Comparison of ENCODE assay signal across 8 cellular contexts in the genomic region with DNA sequence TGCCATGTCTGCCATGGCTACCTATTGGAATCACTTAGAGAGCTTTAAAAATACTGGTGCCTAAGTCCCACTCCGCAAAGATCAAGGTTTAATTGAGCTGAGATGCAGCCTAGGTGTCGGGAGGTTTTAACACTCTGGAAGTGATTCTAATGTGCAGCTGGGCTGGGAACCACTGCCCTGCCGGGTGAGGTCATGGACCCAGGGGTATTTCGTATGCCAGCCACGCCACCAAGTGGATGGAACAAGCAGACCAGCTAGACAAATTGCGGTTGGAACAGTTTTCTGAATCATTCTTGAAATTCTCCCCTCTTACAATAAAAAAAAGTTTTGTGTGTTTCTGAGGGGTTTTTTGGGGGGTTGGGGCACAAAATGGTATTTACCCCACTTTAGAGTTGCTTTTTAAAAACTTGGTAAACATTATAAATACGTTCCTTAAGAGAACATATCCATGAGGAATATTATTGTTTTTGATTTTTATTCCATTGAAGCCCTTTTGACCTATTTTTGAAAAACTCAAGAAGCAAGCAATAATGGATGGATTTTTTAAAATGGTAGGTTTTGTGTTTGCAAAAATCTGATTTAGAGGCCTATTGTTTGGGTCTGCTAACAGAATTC.
DNase-seq lines count a peak whose midpoint lies in the region; ATAC-seq, FAIRE-seq and TF ChIP-seq lines count a peak whose summit lies in the region.

No MANE protein-coding gene starts in this region.

- H2BK15ac ChIP-seq in H1 (ENCODE audit: low read length), result no peak overlapping the region

- no peak overlapping the region for H4K91ac ChIP-seq in H1 (replicated peaks; ENCODE audit: insufficient read length, low read length)

- H2AK5ac ChIP-seq in H1 (ENCODE audit: low read depth, low read length), result no peak overlapping the region

- no peaks in the 10 kb centered on the region for H3K79me1 ChIP-seq in H1 (ENCODE audit: low read depth, low read length)

- H2BK5ac ChIP-seq in H1 (ENCODE audit: low read depth, low read length), result no peak overlapping the region

- POLR2A ChIA-PET in H1 (lab: Charles Lee; ENCODE audit: partially characterized antibody), result interaction anchor here (0.6 kb wide), 1 partner anchor 176 kb away, joined by 4 read pairs; no protein-coding TSS in a partner anchor

- peak in 1 of 2 experiments; percentile 38; a peak in 1 of 3 replicates for TF ChIP-seq EP300 in H1 (IDR thresholded peaks at IDR 0.05; ENCODE audit: borderline replicate concordance in 1 of 2, low read depth in 2 of 2, low read length in 2 of 2)
- no peak for TF ChIP-seq EP300 in stomach (IDR thresholded peaks at IDR 0.05)

- H2BK20ac ChIP-seq in H1 (ENCODE audit: low read length), result no peak overlapping the region

- H3K27me3 ChIP-seq in H1 (replicated peaks in 1 of 4; ENCODE audit: control insufficient read depth in 3 of 4, extremely low read depth in 1 of 4, insufficient read depth in 3 of 4, low read length in 3 of 4), result no peaks in the 10 kb centered on the region; a peak in 1 of 7 replicates
- peaks cover 0 to 6% (median 0%) of the 10 kb centered on the region in 3 donors for H3K27me3 ChIP-seq in stomach

- WGBS in H1 (ENCODE audit: extremely low coverage in 1 of 2, insufficient coverage in 1 of 2, insufficient read length in 1 of 2, insufficient replicate concordance in 2 of 2, low coverage in 1 of 2, low lambda C conversion rate in 2 of 2, missing lambda C conversion rate in 1 of 2), 2 experiments, result 22% methylated on average over 7 of the region's 7 CpGs; no CpG with 5 or more reads in 1 of the 2 experiments
- 4 to 7% (median 6%) methylated on average over 7 of the region's 7 CpGs for WGBS in stomach, 5 donors

- no peak overlapping the region for H2BK120ac ChIP-seq in H1 (replicated peaks; ENCODE audit: low read depth, low read length)

- H3K4me2 ChIP-seq in H1 (ENCODE audit: insufficient read depth in 1 of 2, low read depth in 2 of 2, low read length in 2 of 2), result no peak overlapping the region

- H3K4me1 ChIP-seq in H1 (replicated peaks in 1 of 4; ENCODE audit: control insufficient read depth in 3 of 4, insufficient read depth in 4 of 4, low read length in 3 of 4), result peaks cover 0 to 2% (median 0%) of the 10 kb centered on the region in 4 experiments; a peak in 1 of 7 replicates
- H3K4me1 ChIP-seq in stomach, result no peaks in the 10 kb centered on the region

- no peak overlapping the region for H2BK12ac ChIP-seq in H1 (ENCODE audit: low read depth, low read length)

- H3K23me2 ChIP-seq in H1 (ENCODE audit: low read depth, low read length), result no peaks in the 10 kb centered on the region

- no peaks in the 10 kb centered on the region for H3K79me2 ChIP-seq in H1 (ENCODE audit: control insufficient read depth in 1 of 2, insufficient read depth in 2 of 2, low read length in 2 of 2)

- H3K36me3 ChIP-seq in H1 (ENCODE audit: control insufficient read depth in 2 of 4, insufficient read depth in 4 of 4, low read length in 3 of 4), result no peaks in the 10 kb centered on the region
- H3K36me3 ChIP-seq in stomach, result no peaks in the 10 kb centered on the region

- H3K4me3 ChIP-seq in H1 (ENCODE audit: extremely low read depth in 1 of 4, insufficient read depth in 2 of 4, low read depth in 3 of 4, low read length in 4 of 4) (no peak overlapping the region), stomach (no peak overlapping the region)

- peak; percentile 67 to 86 (median 75) for TF ChIP-seq CTCF in H1 (IDR thresholded peaks at IDR 0.05; ENCODE audit: control extremely low read depth in 1 of 3, insufficient read depth in 1 of 3, low read depth in 1 of 3, low read length in 3 of 3)
- TF ChIP-seq CTCF in stomach (IDR thresholded peaks at IDR 0.05), result peak in 4 of 7 experiments; percentile 12 to 47 (median 28)

- intact Hi-C loops in stomach (cut with DNase I; ENCODE audit: low total_unique reads), result no loop called here

- peak; percentile 96 for TF ChIP-seq RAD21 in H1 (IDR thresholded peaks at IDR 0.05 in 1 of 2, conservative IDR thresholded peaks at IDR 0.05 in 1 of 2; ENCODE audit: low read depth in 2 of 2, low read length in 2 of 2)

- no peak overlapping the region for H3K9ac ChIP-seq in H1 (replicated peaks in 1 of 4; ENCODE audit: extremely low read depth in 1 of 4, low read depth in 3 of 4, low read length in 3 of 4)

- peak; percentile 86 to 91 for DNase-seq in AML-193 (lab: John Stamatoyannopoulos, UW)
- DNase-seq in NCI-H2196 (lab: John Stamatoyannopoulos, UW; ENCODE audit: unreplicated experiment), result peak; percentile 82
- peak; percentile 51 for DNase-seq in activated CD4-positive, CD25-positive, alpha-beta regulatory T cell treated with anti-CD3 and anti-CD28 coated beads, Interleukin-2, amount 50 U/mL, for 72 hours
- DNase-seq in H1 (ENCODE audit: low read depth in 1 of 2, low spot score in 2 of 2), result peak; percentile 46 to 61
- peak; percentile 42 for DNase-seq in midbrain (lab: John Stamatoyannopoulos, UW)
- DNase-seq in stomach, result peak; percentile 67

- no peak overlapping the region for H3K14ac ChIP-seq in H1 (ENCODE audit: insufficient read length)

- CTCF ChIA-PET in H1 (lab: Charles Lee; ENCODE audit: partially characterized antibody), result interaction anchor here (0.6 to 10.6 kb wide), 16 partner anchors 11 to 532 kb away, joined by 3 to 113 read pairs (median 3); no protein-coding TSS in a partner anchor

- H4K20me1 ChIP-seq in H1 (replicated peaks in 1 of 2; ENCODE audit: control insufficient read depth in 1 of 2, insufficient read depth in 2 of 2, low read length in 2 of 2), result no peaks in the 10 kb centered on the region

- no peak overlapping the region for H3K27ac ChIP-seq in H1 (ENCODE audit: low read depth, low read length)
- H3K27ac ChIP-seq in stomach, result no peak overlapping the region

- H3K9me3 ChIP-seq in H1 (ENCODE audit: insufficient read depth in 2 of 2, low read depth in 1 of 2, low read length in 1 of 2) (no peaks in the 10 kb centered on the region), stomach (no peaks in the 10 kb centered on the region)

- no peak overlapping the region for H4K8ac ChIP-seq in H1 (ENCODE audit: extremely low read depth, insufficient read depth, low read length)

- no peak overlapping the region for H2AFZ ChIP-seq in H1 (ENCODE audit: low read length)

- FAIRE-seq in H1 (lab: Jason Lieb, UNC), result peak; percentile 93

- H3K18ac ChIP-seq in H1 (ENCODE audit: extremely low read depth, low read length), result no peak overlapping the region

- no peak overlapping the region for H3K56ac ChIP-seq in H1 (replicated peaks; ENCODE audit: insufficient read length, low read depth, low read length)

- no peak overlapping the region for H3K23ac ChIP-seq in H1 (ENCODE audit: insufficient read length)

- H3K4ac ChIP-seq in H1 (replicated peaks; ENCODE audit: insufficient read length, low read depth, low read length), result no peak overlapping the region

- H4K5ac ChIP-seq in H1 (ENCODE audit: insufficient read length, low read depth, low read length), result no peak overlapping the region

- TF ChIP-seq POLR2A in H1 (IDR thresholded peaks at IDR 0.05; ENCODE audit: control extremely low read depth in 1 of 2, low read depth in 2 of 2, low read length in 2 of 2), result no peak
- no peak for TF ChIP-seq POLR2A in stomach (IDR thresholded peaks at IDR 0.05)

- ATAC-seq in GM18861 (IDR thresholded peaks at IDR 0.05; ENCODE audit: unreplicated experiment) (peak; percentile 77), HG03060 (IDR thresholded peaks at IDR 0.05; ENCODE audit: low read depth, unreplicated experiment) (peak; percentile 80)

TF ChIP-seq in H1, 55 proteins besides CTCF, POLR2A, EP300 and RAD21 (continues in another document):
- TF ChIP-seq GABPA (IDR thresholded peaks at IDR 0.05; ENCODE audit: borderline replicate concordance, insufficient read depth, low read length) (no peak), SIN3A (conservative IDR thresholded peaks at IDR 0.05 in 1 of 2, IDR thresholded peaks at IDR 0.05 in 1 of 2; ENCODE audit: low read depth in 1 of 2, low read length in 2 of 2) (no peak), EGR1 (IDR thresholded peaks at IDR 0.05; ENCODE audit: borderline replicate concordance, low read depth, low read length) (no peak)
